Comparison of ENCODE assay signal across 1 cellular context in the genomic region with DNA sequence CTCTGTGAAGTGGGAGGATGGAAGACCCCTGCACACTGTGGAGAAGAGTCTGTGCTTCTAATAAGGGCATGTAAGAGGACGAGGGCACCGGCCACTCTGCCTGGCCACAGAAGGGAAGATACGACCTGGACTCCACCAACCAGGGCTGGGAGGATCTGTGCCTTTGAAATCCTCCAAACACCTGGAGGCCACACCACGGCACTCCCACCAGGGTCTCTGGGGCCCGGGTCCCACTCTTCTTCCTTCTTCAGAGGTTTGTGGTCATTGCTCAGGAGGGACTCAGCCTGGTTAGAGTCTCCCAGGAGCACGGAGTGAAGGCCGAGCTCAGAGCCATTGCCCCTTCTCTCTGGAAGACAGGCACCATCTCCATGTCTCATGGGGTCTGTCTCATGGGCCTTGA.
TF ChIP-seq lines count a peak whose summit lies in the region.

No MANE protein-coding gene starts in this region.

TF ChIP-seq in WTC11, 78 proteins besides CTCF, POLR2A, EP300 and RAD21 (continued from another document):
- TF ChIP-seq, protein P1, sequence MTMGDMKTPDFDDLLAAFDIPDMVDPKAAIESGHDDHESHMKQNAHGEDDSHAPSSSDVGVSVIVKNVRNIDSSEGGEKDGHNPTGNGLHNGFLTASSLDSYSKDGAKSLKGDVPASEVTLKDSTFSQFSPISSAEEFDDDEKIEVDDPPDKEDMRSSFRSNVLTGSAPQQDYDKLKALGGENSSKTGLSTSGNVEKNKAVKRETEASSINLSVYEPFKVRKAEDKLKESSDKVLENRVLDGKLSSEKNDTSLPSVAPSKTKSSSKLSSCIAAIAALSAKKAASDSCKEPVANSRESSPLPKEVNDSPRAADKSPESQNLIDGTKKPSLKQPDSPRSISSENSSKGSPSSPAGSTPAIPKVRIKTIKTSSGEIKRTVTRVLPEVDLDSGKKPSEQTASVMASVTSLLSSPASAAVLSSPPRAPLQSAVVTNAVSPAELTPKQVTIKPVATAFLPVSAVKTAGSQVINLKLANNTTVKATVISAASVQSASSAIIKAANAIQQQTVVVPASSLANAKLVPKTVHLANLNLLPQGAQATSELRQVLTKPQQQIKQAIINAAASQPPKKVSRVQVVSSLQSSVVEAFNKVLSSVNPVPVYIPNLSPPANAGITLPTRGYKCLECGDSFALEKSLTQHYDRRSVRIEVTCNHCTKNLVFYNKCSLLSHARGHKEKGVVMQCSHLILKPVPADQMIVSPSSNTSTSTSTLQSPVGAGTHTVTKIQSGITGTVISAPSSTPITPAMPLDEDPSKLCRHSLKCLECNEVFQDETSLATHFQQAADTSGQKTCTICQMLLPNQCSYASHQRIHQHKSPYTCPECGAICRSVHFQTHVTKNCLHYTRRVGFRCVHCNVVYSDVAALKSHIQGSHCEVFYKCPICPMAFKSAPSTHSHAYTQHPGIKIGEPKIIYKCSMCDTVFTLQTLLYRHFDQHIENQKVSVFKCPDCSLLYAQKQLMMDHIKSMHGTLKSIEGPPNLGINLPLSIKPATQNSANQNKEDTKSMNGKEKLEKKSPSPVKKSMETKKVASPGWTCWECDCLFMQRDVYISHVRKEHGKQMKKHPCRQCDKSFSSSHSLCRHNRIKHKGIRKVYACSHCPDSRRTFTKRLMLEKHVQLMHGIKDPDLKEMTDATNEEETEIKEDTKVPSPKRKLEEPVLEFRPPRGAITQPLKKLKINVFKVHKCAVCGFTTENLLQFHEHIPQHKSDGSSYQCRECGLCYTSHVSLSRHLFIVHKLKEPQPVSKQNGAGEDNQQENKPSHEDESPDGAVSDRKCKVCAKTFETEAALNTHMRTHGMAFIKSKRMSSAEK (CRISPR knock-in tag; IDR thresholded peaks at IDR 0.05; ENCODE audit: borderline replicate concordance): no peak
- TF ChIP-seq ELF4 (CRISPR knock-in tag; IDR thresholded peaks at IDR 0.05; ENCODE audit: low read depth) (no peak), SOX15 (CRISPR knock-in tag; IDR thresholded peaks at IDR 0.05) (no peak), TEAD1 (CRISPR knock-in tag; IDR thresholded peaks at IDR 0.05) (no peak), CDX4 (CRISPR knock-in tag; IDR thresholded peaks at IDR 0.05; ENCODE audit: borderline replicate concordance) (no peak), TP53 (CRISPR knock-in tag; IDR thresholded peaks at IDR 0.05) (no peak)
